23 cellular contexts compared by ENCODE assay signal in genomic region chr11:94653561-94653960, GRCh38.
"Had no signal": no experiment of that assay in that cellular context is flagged by ENCODE, and none has a peak within 500 bp of the region (broad histone marks: within the 10 kb centered on the region; RNA-seq: fewer than 3 reads in every experiment).

No MANE protein-coding gene starts in this region.

- H3K36me3 ChIP-seq: colonic mucosa, heart left ventricle, spleen, tibial artery, upper lobe of right lung, vagina had no signal

- H3K9me3 ChIP-seq: colonic mucosa, heart left ventricle, psoas muscle, spleen, tibial artery, upper lobe of right lung, vagina had no signal

- H3K4me3 Mint-ChIP-seq: immature natural killer cell; naive thymus-derived CD4-positive, alpha-beta T cell; nephron progenitor cell; stimulated activated memory B cell treated with anti-CD40 and anti-IgM and Interleukin-4, amounts not matched to agents 10 μg/mL and 1 μg/mL and 100 μg/mL, for 72 hours; stimulated activated naive CD8-positive, alpha-beta T cell treated with anti-CD3 and anti-CD28 coated beads, Interleukin-15, Interleukin-2, amounts not matched to agents 100 ng/mL and 50 ng/mL, for 24 hours had no signal

- H3K27me3 ChIP-seq: colonic mucosa, heart left ventricle, spleen, tibial artery, upper lobe of right lung, vagina had no signal

- H3K27me3 Mint-ChIP-seq: stimulated activated naive CD8-positive, alpha-beta T cell treated with anti-CD3 and anti-CD28 coated beads, Interleukin-15, Interleukin-2, amounts not matched to agents 100 ng/mL and 50 ng/mL, for 24 hours had no signal

- H3K4me1 Mint-ChIP-seq: immature natural killer cell; naive thymus-derived CD4-positive, alpha-beta T cell; stimulated activated memory B cell treated with anti-CD40 and anti-IgM and Interleukin-4, amounts not matched to agents 10 μg/mL and 1 μg/mL and 100 μg/mL, for 72 hours had no signal

- H3K4me1 ChIP-seq: colonic mucosa, tibial artery, vagina had no signal

- H3K27ac Mint-ChIP-seq: immature natural killer cell; naive thymus-derived CD4-positive, alpha-beta T cell; nephron progenitor cell; stimulated activated memory B cell treated with anti-CD40 and anti-IgM and Interleukin-4, amounts not matched to agents 10 μg/mL and 1 μg/mL and 100 μg/mL, for 72 hours; stimulated activated naive CD8-positive, alpha-beta T cell treated with anti-CD3 and anti-CD28 coated beads, Interleukin-15, Interleukin-2, amounts not matched to agents 100 ng/mL and 50 ng/mL, for 24 hours had no signal

- ATAC-seq: heart left ventricle; left cardiac atrium; left ventricle myocardium superior; naive thymus-derived CD4-positive, alpha-beta T cell; psoas muscle; sciatic nerve; stimulated activated memory B cell treated with anti-CD40 and anti-IgM and Interleukin-4, amounts not matched to agents 10 μg/mL and 1 μg/mL and 100 μg/mL, for 72 hours; upper lobe of right lung had no signal

- H3K4me3 ChIP-seq: colonic mucosa, heart left ventricle, psoas muscle, spleen, tibial artery, upper lobe of right lung, vagina had no signal

- H3K27ac ChIP-seq: colonic mucosa, heart left ventricle, psoas muscle, spleen, tibial artery, upper lobe of right lung, vagina had no signal

- DNase-seq: colonic mucosa; dermis blood vessel endothelial cell; effector CD4-positive, alpha-beta T cell; heart left ventricle; hippocampal formation; immature natural killer cell; kidney; left cardiac atrium; left ventricle myocardium superior; naive thymus-derived CD4-positive, alpha-beta T cell; nephron progenitor cell; psoas muscle; retina; spleen; stimulated activated CD4-positive, alpha-beta T cell treated with anti-CD3 and anti-CD28 coated beads, Interleukin-15, amount 100 ng/mL, for 24 hours; stimulated activated CD4-positive, alpha-beta T cell treated with anti-CD3 and anti-CD28 coated beads, Interleukin-1b, Interleukin-23, amount 100 ng/mL, for 48 hours; stimulated activated CD4-positive, alpha-beta T cell treated with anti-CD3 and anti-CD28 coated beads, Interleukin-4, amount 100 ng/mL, for 24 hours; tibial artery; upper lobe of right lung had no signal

- H3K9me3 Mint-ChIP-seq: immature natural killer cell; naive thymus-derived CD4-positive, alpha-beta T cell; nephron progenitor cell; stimulated activated memory B cell treated with anti-CD40 and anti-IgM and Interleukin-4, amounts not matched to agents 10 μg/mL and 1 μg/mL and 100 μg/mL, for 72 hours; stimulated activated naive CD8-positive, alpha-beta T cell treated with anti-CD3 and anti-CD28 coated beads, Interleukin-15, Interleukin-2, amounts not matched to agents 100 ng/mL and 50 ng/mL, for 24 hours had no signal

- H3K36me3 Mint-ChIP-seq: immature natural killer cell; naive thymus-derived CD4-positive, alpha-beta T cell; stimulated activated memory B cell treated with anti-CD40 and anti-IgM and Interleukin-4, amounts not matched to agents 10 μg/mL and 1 μg/mL and 100 μg/mL, for 72 hours had no signal
